In genomic region chr19:16262618-16263017, GRCh38 we compare ENCODE assay signal across 1 cellular context.
A peak's percentile ranks its signal among the peaks of the same experiment; 100 is the strongest.
TF ChIP-seq lines count a peak whose summit lies in the region.

No MANE protein-coding gene starts in this region.

TF ChIP-seq in HepG2, 621 proteins besides CTCF, POLR2A, EP300 and RAD21 (continued from another document and continues in another):
- TF ChIP-seq AHDC1 (CRISPR knock-in tag; IDR thresholded peaks at IDR 0.05; ENCODE audit: borderline replicate concordance) (0 out of 2 replicates have a peak, but pooled peaks have one; percentile 35), BRF2 (CRISPR knock-in tag; IDR thresholded peaks at IDR 0.05) (no peak), KIAA2018 (CRISPR knock-in tag; IDR thresholded peaks at IDR 0.05; ENCODE audit: borderline replicate concordance) (no peak), ATF7-NPFF (CRISPR knock-in tag; IDR thresholded peaks at IDR 0.05; ENCODE audit: low read depth) (no peak), BCLAF1 (IDR thresholded peaks at IDR 0.05) (no peak), DDIT3 (CRISPR knock-in tag; IDR thresholded peaks at IDR 0.05) (no peak), ZBTB34 (CRISPR knock-in tag; IDR thresholded peaks at IDR 0.05) (0 out of 2 replicates have a peak, but pooled peaks have one; percentile 3), KLF6 (CRISPR knock-in tag; IDR thresholded peaks at IDR 0.05) (no peak), HDAC1 (CRISPR knock-in tag; IDR thresholded peaks at IDR 0.05) (peak; percentile 79), ZNF510 (CRISPR knock-in tag; IDR thresholded peaks at IDR 0.05; ENCODE audit: low read depth) (no peak), YEATS4 (CRISPR knock-in tag; IDR thresholded peaks at IDR 0.05; ENCODE audit: borderline replicate concordance) (no peak), ZNF253 (CRISPR knock-in tag; IDR thresholded peaks at IDR 0.05; ENCODE audit: borderline replicate concordance) (no peak), TSC22D2 (CRISPR knock-in tag; IDR thresholded peaks at IDR 0.05; ENCODE audit: borderline replicate concordance) (no peak), CCDC6 (CRISPR knock-in tag; IDR thresholded peaks at IDR 0.05) (no peak), ZNF574 (CRISPR knock-in tag; IDR thresholded peaks at IDR 0.05) (0 out of 2 replicates have a peak, but pooled peaks have one; percentile 26), ZNF687 (CRISPR knock-in tag; IDR thresholded peaks at IDR 0.05) (peak; percentile 26; the same call in 1 of the 2 replicates), ARNT2 (CRISPR knock-in tag; IDR thresholded peaks at IDR 0.05; ENCODE audit: low read depth) (0 out of 2 replicates have a peak, but pooled peaks have one; percentile 34), ZFAT (CRISPR knock-in tag; conservative IDR thresholded peaks at IDR 0.05) (no peak), NR2F2 (IDR thresholded peaks at IDR 0.05; ENCODE audit: borderline replicate concordance, low read depth) (no peak), NR0B2 (CRISPR knock-in tag; IDR thresholded peaks at IDR 0.05) (0 out of 2 replicates have a peak, but pooled peaks have one; percentile 32), RBFOX2 (IDR thresholded peaks at IDR 0.05; ENCODE audit: low read depth, low read length) (no peak)
